Comparison of ENCODE assay signal across 8 cellular contexts in genomic region chr10:131322575-131322974, GRCh38. TPM values are rescaled to one million over a fixed set of nuclear protein-coding genes. Genes with fewer than 3 reads are reported as not detected.
"Had no signal": no experiment of that assay in that cellular context is flagged by ENCODE, and none has a peak within 500 bp of the region (broad histone marks: within the 10 kb centered on the region; RNA-seq: fewer than 3 reads in every experiment).

No MANE protein-coding gene starts in this region.

RNA-seq across cellular contexts. Expression of gene TCERG1L, which starts 11.1 kb away (rescaled TPM):
- total RNA-seq: activated B cell treated with CpG ODN at 0.5 μM for 24 hours; activated CD4-positive, alpha-beta memory T cell treated with anti-CD3 and anti-CD28 coated beads for 36 hours; activated CD4-positive, alpha-beta T cell treated with anti-CD3 and anti-CD28 coated beads, Interleukin-2, amount 10 ng/mL, durations not matched to agents 24 days and 14 days; activated CD4-positive, alpha-beta T cell treated with anti-CD3 and anti-CD28 coated beads, Interleukin-2, amount 10 ng/mL, durations not matched to agents 7 days and 5 days; activated CD8-positive, alpha-beta T cell treated with anti-CD3 and anti-CD28 coated beads for 36 hours; T-helper 1 cell treated with Interleukin-12 subunit alpha and Interleukin-12 subunit beta and Interleukin-4 antibody, amounts not matched to agents 30 ng/mL and 1 ng/mL, for 36 hours; T-helper 17 cell; T-helper 2 cell treated with Interferon-gamma antibody and Interleukin-4, amounts not matched to agents 100 ng/mL and 5 ng/mL, for 36 hours had no signal
